ENCODE assay signal across 19 cellular contexts in the genomic region with DNA sequence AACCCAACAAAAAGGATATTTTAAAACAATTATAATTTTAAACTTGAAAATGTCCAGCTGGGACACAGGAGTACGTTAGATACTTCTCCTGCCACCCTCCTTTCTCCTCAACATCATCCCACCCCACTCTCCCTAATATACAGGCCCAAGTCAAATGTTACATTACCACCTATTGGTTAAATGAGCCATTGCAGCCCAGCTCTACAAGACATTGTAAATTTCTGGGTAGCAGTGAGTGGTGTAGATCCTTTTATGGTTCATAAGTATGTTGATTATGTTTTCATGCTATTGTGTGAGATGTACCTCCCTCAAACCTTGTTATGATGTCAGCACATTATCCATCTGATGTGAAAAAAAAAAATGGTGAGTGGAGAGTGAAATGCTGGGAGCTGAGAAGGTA.
A peak's percentile ranks its signal among the peaks of the same experiment; 100 is the strongest.
DNase-seq lines count a peak whose midpoint lies in the region; ATAC-seq, FAIRE-seq and TF ChIP-seq lines count a peak whose summit lies in the region.
"Had no signal": no experiment of that assay in that cellular context is flagged by ENCODE, and none has a peak within 500 bp of the region (broad histone marks: within the 10 kb centered on the region; RNA-seq: fewer than 3 reads in every experiment).

No MANE protein-coding gene starts in this region.

- H4K20me1 ChIP-seq in DND-41 (ENCODE audit: insufficient read depth, low read length) (no peaks in the 10 kb centered on the region), K562 (replicated peaks; ENCODE audit: control insufficient read depth, insufficient read depth, low read length) (no peaks in the 10 kb centered on the region)

- WGBS in K562 (ENCODE audit: insufficient coverage, low coverage, missing lambda C conversion rate) = 15% methylated on average over 1 of the region's 1 CpG

- H3K9me3 ChIP-seq in DND-41 (ENCODE audit: insufficient read depth, low read length, severe bottlenecking) (no peaks in the 10 kb centered on the region), HEK293 (ENCODE audit: control insufficient read depth, insufficient read depth, low read depth, low read length) (no peaks in the 10 kb centered on the region), K562 (replicated peaks; ENCODE audit: control insufficient read depth, insufficient read depth, low read depth, low read length) (0 out of 2 replicates have a peak, but pooled peaks cover 3% of the 10 kb centered on the region), upper lobe of right lung (no peaks in the 10 kb centered on the region)

- no peak overlapping the region for H3K27ac Mint-ChIP-seq in neural crest cell (ENCODE audit: unreplicated experiment)
- H3K27ac Mint-ChIP-seq: GM23338 had no signal

- TF ChIP-seq RAD21 in K562 (CRISPR knock-in tag; conservative IDR thresholded peaks at IDR 0.05 in 1 of 2, IDR thresholded peaks at IDR 0.05 in 1 of 2) = no peak

- TF ChIP-seq CTCF in DND-41 (IDR thresholded peaks at IDR 0.05; ENCODE audit: borderline replicate concordance, extremely low read depth, low read length, poor library complexity, severe bottlenecking) (peak; percentile 18), HEK293 (tag by site-specific recombination; IDR thresholded peaks at IDR 0.05) (no peak), K562 (IDR thresholded peaks at IDR 0.05 in 2 of 3, conservative IDR thresholded peaks at IDR 0.05 in 1 of 3; ENCODE audit: insufficient read depth in 2 of 3, low read depth in 1 of 3, low read length in 3 of 3) (no peak; a peak in 1 of 6 replicates), neural crest cell (conservative IDR thresholded peaks at IDR 0.05) (peak; percentile 25), upper lobe of right lung (IDR thresholded peaks at IDR 0.05) (no peak)

- intact Hi-C loops in K562 (cut with micrococcal nuclease) = no loop called here
- intact Hi-C loops in upper lobe of right lung (cut with DNase I) = no loop called here

- CTCF ChIA-PET in HEK293 (lab: Yijun Ruan, JAX) (interaction anchor here (0.7 to 0.8 kb wide), 3 partner anchors 11 to 565 kb away, joined by 3 to 7 read pairs (median 3); no protein-coding TSS in a partner anchor), K562 (lab: Yijun Ruan, JAX; ENCODE audit: low intra/inter-chr PET ratio) (no interaction called here)

- in situ Hi-C loops in K562 (cut with MboI) = no loop called here

- H2AFZ ChIP-seq in DND-41 (ENCODE audit: low read depth, low read length) = no peak overlapping the region
- H2AFZ ChIP-seq in K562 (ENCODE audit: low read depth, low read length) = no peak overlapping the region
- H2AFZ ChIP-seq: GM23338 had no signal

- H3K9me1 ChIP-seq in K562 (ENCODE audit: control insufficient read depth, insufficient read depth, low read length) = no peaks in the 10 kb centered on the region

- DNase-seq in DND-41 = no peak
- DNase-seq in K562 (ENCODE audit: extremely low read depth in 1 of 4, low spot score in 3 of 4) = no peak
- no peak for DNase-seq in neural crest cell (ENCODE audit: low read depth, low spot score)
- DNase-seq in NCI-H1694 (lab: John Stamatoyannopoulos, UW) = no peak
- no peak for DNase-seq in upper lobe of right lung
- DNase-seq: CD4-positive, CD25-positive, alpha-beta regulatory T cell; DMS79 treated with DMSO at 0.1 percent for 48 hours; HCEC 1CT; Karpas-422; NCI-H1694 treated with DMSO at 0.1 percent for 48 hours; NCI-H2107; SIG-M5 had no signal

- peaks cover 6% of the 10 kb centered on the region for H3K36me3 Mint-ChIP-seq in neural crest cell (ENCODE audit: low read depth)
- H3K36me3 Mint-ChIP-seq: CD4-positive, CD25-positive, alpha-beta regulatory T cell had no signal

- BruUV-seq in K562 (replicated peaks; lab: Mats Ljungman, UMichigan) = no TSS peak

- TF ChIP-seq EP300 in K562 (IDR thresholded peaks at IDR 0.05; ENCODE audit: low read length) = no peak

- H3K4me1 ChIP-seq in DND-41 (ENCODE audit: insufficient read depth, low read length) (peaks cover 13% of the 10 kb centered on the region), HEK293 (ENCODE audit: control insufficient read depth, insufficient read depth, low read length) (no peaks in the 10 kb centered on the region), K562 (replicated peaks in 1 of 2; ENCODE audit: control insufficient read depth in 2 of 2, insufficient read depth in 2 of 2, low read length in 2 of 2) (no peaks in the 10 kb centered on the region), upper lobe of right lung (no peaks in the 10 kb centered on the region)

- H3K4me2 ChIP-seq in DND-41 (ENCODE audit: insufficient read depth, low read length) (no peak overlapping the region), K562 (ENCODE audit: insufficient read depth, low read length) (no peak overlapping the region)
- H3K4me2 ChIP-seq: GM23338 had no signal

- POLR2A ChIA-PET in HEK293 (lab: Yijun Ruan, JAX) = interaction anchor here (0.5 kb wide), 1 partner anchor 304 kb away, joined by 3 read pairs; no protein-coding TSS in a partner anchor
- POLR2A ChIA-PET in K562 (lab: Yijun Ruan, JAX) = interaction anchor here (1.1 kb wide), 1 partner anchor 203 kb away, joined by 3 read pairs; no protein-coding TSS in a partner anchor

- H3K9me3 Mint-ChIP-seq in neural crest cell = peaks cover 12% of the 10 kb centered on the region

- H3K27me3 ChIP-seq in DND-41 (ENCODE audit: insufficient read depth, low read length, poor library complexity) (no peaks in the 10 kb centered on the region), K562 (ENCODE audit: control insufficient read depth in 2 of 2, insufficient read depth in 2 of 2, low read length in 2 of 2) (no peaks in the 10 kb centered on the region), upper lobe of right lung (no peaks in the 10 kb centered on the region)

- H3K4me3 Mint-ChIP-seq in neural crest cell = no peak overlapping the region
- H3K4me3 Mint-ChIP-seq: CD4-positive, CD25-positive, alpha-beta regulatory T cell; GM23338 had no signal

- H3K4me3 ChIP-seq in DND-41 (ENCODE audit: low read depth in 1 of 2, low read length in 2 of 2) (no peak overlapping the region), HEK293 (ENCODE audit: low read depth, low read length) (no peak overlapping the region), K562 (no peak overlapping the region), upper lobe of right lung (no peak overlapping the region)
- H3K4me3 ChIP-seq: GM23338 had no signal

- ATAC-seq in DND-41 (ENCODE audit: insufficient read depth, low read depth) (no peak), K562 (no peak), upper lobe of right lung (no peak), GM18498 (IDR thresholded peaks at IDR 0.05; ENCODE audit: unreplicated experiment) (no peak)
- ATAC-seq: GM23338, Panc1, SK-N-SH treated with all-trans-retinoic acid at 6 μM for 48 hours had no signal

- H3K9ac ChIP-seq in DND-41 (ENCODE audit: low read depth, low read length) (no peak overlapping the region), K562 (ENCODE audit: insufficient read depth in 1 of 2, low read depth in 2 of 2, low read length in 2 of 2) (no peak overlapping the region)

- no peaks in the 10 kb centered on the region for H3K4me1 Mint-ChIP-seq in neural crest cell

- H3K27ac ChIP-seq in DND-41 (ENCODE audit: low read length) (no peak overlapping the region), HEK293 (ENCODE audit: extremely low read depth, low read depth, low read length) (no peak overlapping the region), K562 (ENCODE audit: extremely low read depth, low read depth, low read length) (no peak overlapping the region), upper lobe of right lung (no peak overlapping the region)

- no peak for TF ChIP-seq POLR2A in K562 (conservative IDR thresholded peaks at IDR 0.05)

- no peaks in the 10 kb centered on the region for H3K27me3 Mint-ChIP-seq in neural crest cell (ENCODE audit: low read depth)
- H3K27me3 Mint-ChIP-seq: CD4-positive, CD25-positive, alpha-beta regulatory T cell had no signal

- H3K79me2 ChIP-seq in DND-41 (ENCODE audit: insufficient read depth, low read length) (no peaks in the 10 kb centered on the region), K562 (ENCODE audit: control insufficient read depth, insufficient read depth, low read length) (no peaks in the 10 kb centered on the region)

- H3K36me3 ChIP-seq in DND-41 (ENCODE audit: insufficient read depth, low read length) = no peaks in the 10 kb centered on the region
- H3K36me3 ChIP-seq in HEK293 (ENCODE audit: control insufficient read depth in 2 of 2, insufficient read depth in 1 of 2, low read length in 2 of 2) = no peaks in the 10 kb centered on the region
- H3K36me3 ChIP-seq in K562 (ENCODE audit: control insufficient read depth, insufficient read depth, low read length) = no peaks in the 10 kb centered on the region
- H3K36me3 ChIP-seq in upper lobe of right lung = no peaks in the 10 kb centered on the region

- no peak for FAIRE-seq in K562 (lab: Jason Lieb, UNC)
- FAIRE-seq: GM12891, HTR-8/SVneo had no signal

TF ChIP-seq in HEK293, 187 proteins besides CTCF, POLR2A, EP300 and RAD21:
- peak; percentile 64 for TF ChIP-seq SETDB1 (IDR thresholded peaks at IDR 0.05; ENCODE audit: insufficient read length, low read length)
- no peak for TF ChIP-seq ZFP69B (tag by site-specific recombination; IDR thresholded peaks at IDR 0.05)

TF ChIP-seq in K562, 482 proteins besides CTCF, POLR2A, EP300 and RAD21 (continues in another document):
- TF ChIP-seq ZNF764 (CRISPR knock-in tag; IDR thresholded peaks at IDR 0.05; ENCODE audit: low read depth) (peak; percentile 98), SREBF2 (CRISPR knock-in tag; IDR thresholded peaks at IDR 0.05) (no peak), TRIM28 (IDR thresholded peaks at IDR 0.05) (0 out of 2 replicates have a peak, but pooled peaks have one; percentile 27), ZNF75A (CRISPR knock-in tag; IDR thresholded peaks at IDR 0.05) (no peak)
- TF ChIP-seq, protein P1, sequence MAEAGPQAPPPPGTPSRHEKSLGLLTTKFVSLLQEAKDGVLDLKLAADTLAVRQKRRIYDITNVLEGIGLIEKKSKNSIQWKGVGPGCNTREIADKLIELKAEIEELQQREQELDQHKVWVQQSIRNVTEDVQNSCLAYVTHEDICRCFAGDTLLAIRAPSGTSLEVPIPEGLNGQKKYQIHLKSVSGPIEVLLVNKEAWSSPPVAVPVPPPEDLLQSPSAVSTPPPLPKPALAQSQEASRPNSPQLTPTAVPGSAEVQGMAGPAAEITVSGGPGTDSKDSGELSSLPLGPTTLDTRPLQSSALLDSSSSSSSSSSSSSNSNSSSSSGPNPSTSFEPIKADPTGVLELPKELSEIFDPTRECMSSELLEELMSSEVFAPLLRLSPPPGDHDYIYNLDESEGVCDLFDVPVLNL (CRISPR knock-in tag; IDR thresholded peaks at IDR 0.05; ENCODE audit: low read depth) = no peak

Comparison
In these comparisons a context has a peak if more than half of its experiments do, and no peak if none do; other contexts are left out.
1. CTCF ChIP-seq: peak in DND-41 (single experiment) and neural crest cell (single experiment); none in HEK293 (single experiment), K562 (0 of 3) and upper lobe of right lung (single experiment).